Comparison of ENCODE assay signal across 15 cellular contexts in the genomic region with DNA sequence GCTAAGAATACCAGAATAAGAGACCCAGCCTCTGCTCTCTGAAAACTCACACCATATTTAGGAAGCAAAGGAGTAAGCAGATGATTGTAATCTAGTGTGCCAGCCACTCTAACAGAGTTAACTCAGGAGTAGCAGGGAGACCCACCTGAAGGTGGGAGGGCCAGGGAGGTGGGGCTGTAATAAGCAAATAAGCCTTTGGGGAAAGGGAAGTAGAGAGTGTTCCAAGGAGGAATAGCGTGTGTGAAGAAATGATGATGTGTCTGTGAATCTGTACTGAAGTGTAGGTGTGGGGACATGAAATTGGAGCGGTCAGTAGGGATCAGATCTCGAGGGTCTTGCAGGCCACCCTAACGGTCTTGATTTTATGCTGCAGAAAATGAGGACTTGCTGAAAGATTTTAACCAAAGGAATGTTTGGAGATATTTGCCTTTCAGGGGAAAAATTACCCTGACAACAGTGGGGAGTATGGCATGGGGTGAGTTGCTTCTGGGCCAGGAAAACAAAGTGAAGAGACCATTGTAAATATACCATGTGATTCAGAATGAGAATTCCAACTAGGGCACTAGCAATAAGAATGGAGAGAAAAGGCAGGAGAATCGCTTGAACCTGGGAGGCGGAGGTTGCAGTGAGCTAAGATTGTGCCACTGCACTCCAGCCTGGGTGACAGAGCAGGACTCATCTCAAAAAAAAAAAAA.
"Had no signal": no experiment of that assay in that cellular context is flagged by ENCODE, and none has a peak within 500 bp of the region (broad histone marks: within the 10 kb centered on the region; RNA-seq: fewer than 3 reads in every experiment).

No MANE protein-coding gene starts in this region.

- H3K4me3 Mint-ChIP-seq: activated T-helper 1 cell treated with anti-CD3 and anti-CD28 coated beads, Interleukin-12 subunit alpha, Interleukin-12 subunit beta, Interleukin-2, Interleukin-4 antibody, amounts not matched to agents 30 ng/mL and 10 ng/mL and 1 ng/mL, durations not matched to agents 14 hours and 24 hours and 36 hours; dendritic cell treated with granulocyte-macrophage colony-stimulating factor and Interleukin-4, amounts not matched to agents 40 ng/mL and 50 ng/mL, for 4 days; stimulated activated naive CD8-positive, alpha-beta T cell treated with anti-CD3 and anti-CD28 coated beads, Interleukin-15, amount 100 ng/mL, for 72 hours had no signal

- H3K4me3 ChIP-seq: adrenal gland, thoracic aorta had no signal

- H3K27ac Mint-ChIP-seq: activated T-helper 1 cell treated with anti-CD3 and anti-CD28 coated beads, Interleukin-12 subunit alpha, Interleukin-12 subunit beta, Interleukin-2, Interleukin-4 antibody, amounts not matched to agents 30 ng/mL and 10 ng/mL and 1 ng/mL, durations not matched to agents 14 hours and 24 hours and 36 hours; dendritic cell treated with granulocyte-macrophage colony-stimulating factor and Interleukin-4, amounts not matched to agents 40 ng/mL and 50 ng/mL, for 4 days; stimulated activated naive CD8-positive, alpha-beta T cell treated with anti-CD3 and anti-CD28 coated beads, Interleukin-15, amount 100 ng/mL, for 72 hours had no signal

- DNase-seq: activated CD4-positive, alpha-beta T cell treated with anti-CD3 and anti-CD28 coated beads for 4 hours; activated naive CD4-positive, alpha-beta T cell treated with Interleukin-2 at 50 U/mL for 16 hours; adrenal gland; cerebellar nuclear complex; hypothalamus; kidney; mesendoderm; retina; stimulated activated CD4-positive, alpha-beta T cell treated with anti-CD3 and anti-CD28 coated beads, Interleukin-4, amount 100 ng/mL, for 4 hours; stimulated activated naive CD8-positive, alpha-beta T cell treated with anti-CD3 and anti-CD28 coated beads, Interleukin-15, amount 100 ng/mL, for 72 hours had no signal

- H3K36me3 ChIP-seq: adrenal gland, thoracic aorta had no signal

- H3K4me1 ChIP-seq: adrenal gland, parathyroid adenoma had no signal

- H3K79me2 ChIP-seq: parathyroid adenoma had no signal

- H2AFZ ChIP-seq: parathyroid adenoma had no signal

- H3K9me3 ChIP-seq: adrenal gland, thoracic aorta had no signal

- ATAC-seq: stimulated activated naive CD8-positive, alpha-beta T cell treated with anti-CD3 and anti-CD28 coated beads, Interleukin-15, amount 100 ng/mL, for 72 hours had no signal

- H3K27me3 Mint-ChIP-seq: dendritic cell treated with granulocyte-macrophage colony-stimulating factor and Interleukin-4, amounts not matched to agents 40 ng/mL and 50 ng/mL, for 4 days had no signal

- H3K27ac ChIP-seq: adrenal gland, parathyroid adenoma, thoracic aorta, VCaP had no signal

- H3K9ac ChIP-seq: parathyroid adenoma had no signal

- H3K27me3 ChIP-seq: adrenal gland had no signal

- H3K9me3 Mint-ChIP-seq: activated T-helper 1 cell treated with anti-CD3 and anti-CD28 coated beads, Interleukin-12 subunit alpha, Interleukin-12 subunit beta, Interleukin-2, Interleukin-4 antibody, amounts not matched to agents 30 ng/mL and 10 ng/mL and 1 ng/mL, durations not matched to agents 14 hours and 24 hours and 36 hours; dendritic cell treated with granulocyte-macrophage colony-stimulating factor and Interleukin-4, amounts not matched to agents 40 ng/mL and 50 ng/mL, for 4 days had no signal
